In the genomic region with DNA sequence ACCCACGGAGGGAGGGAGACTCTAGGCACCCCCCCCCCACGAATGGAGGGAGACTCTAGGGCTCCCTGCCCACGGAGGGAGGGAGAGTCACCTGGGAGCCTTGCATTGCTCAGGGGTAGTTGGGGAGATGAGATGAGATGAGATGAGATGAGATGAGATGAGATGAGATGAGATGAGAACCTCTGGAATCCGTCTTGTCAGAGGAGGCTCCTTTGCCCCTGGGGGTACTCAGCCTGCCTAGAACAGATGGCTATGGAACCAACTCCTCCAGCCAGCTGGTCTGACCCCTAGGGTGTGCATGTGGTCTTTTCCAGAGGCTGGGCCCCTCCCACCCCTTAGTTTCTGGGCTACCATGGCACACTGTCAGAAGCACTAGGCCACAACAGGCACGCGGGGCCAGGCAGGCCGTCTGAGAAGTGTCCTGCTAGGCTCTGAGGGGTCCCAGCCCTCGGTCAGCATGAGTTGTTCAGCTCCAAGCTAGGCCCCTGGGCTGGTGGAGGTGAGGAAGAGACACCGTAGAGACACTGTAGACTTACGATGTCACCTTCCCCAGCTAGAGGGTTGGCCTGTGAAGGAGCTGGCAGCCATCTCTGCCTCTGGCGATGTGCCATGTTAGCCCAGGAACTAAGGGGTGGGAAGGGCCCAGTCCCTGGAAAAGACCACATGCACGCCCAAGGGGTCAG, we compare ENCODE assay signal across 1 cellular context.
A peak's percentile ranks its signal among the peaks of the same experiment; 100 is the strongest.
TF ChIP-seq lines count a peak whose summit lies in the region.

No MANE protein-coding gene starts in this region.

TF ChIP-seq in K562, 482 proteins besides CTCF, POLR2A, EP300 and RAD21 (continued from another document):
- TF ChIP-seq ZNF79 (CRISPR knock-in tag; IDR thresholded peaks at IDR 0.05; ENCODE audit: low read depth): no peak
- TF ChIP-seq, protein P1, sequence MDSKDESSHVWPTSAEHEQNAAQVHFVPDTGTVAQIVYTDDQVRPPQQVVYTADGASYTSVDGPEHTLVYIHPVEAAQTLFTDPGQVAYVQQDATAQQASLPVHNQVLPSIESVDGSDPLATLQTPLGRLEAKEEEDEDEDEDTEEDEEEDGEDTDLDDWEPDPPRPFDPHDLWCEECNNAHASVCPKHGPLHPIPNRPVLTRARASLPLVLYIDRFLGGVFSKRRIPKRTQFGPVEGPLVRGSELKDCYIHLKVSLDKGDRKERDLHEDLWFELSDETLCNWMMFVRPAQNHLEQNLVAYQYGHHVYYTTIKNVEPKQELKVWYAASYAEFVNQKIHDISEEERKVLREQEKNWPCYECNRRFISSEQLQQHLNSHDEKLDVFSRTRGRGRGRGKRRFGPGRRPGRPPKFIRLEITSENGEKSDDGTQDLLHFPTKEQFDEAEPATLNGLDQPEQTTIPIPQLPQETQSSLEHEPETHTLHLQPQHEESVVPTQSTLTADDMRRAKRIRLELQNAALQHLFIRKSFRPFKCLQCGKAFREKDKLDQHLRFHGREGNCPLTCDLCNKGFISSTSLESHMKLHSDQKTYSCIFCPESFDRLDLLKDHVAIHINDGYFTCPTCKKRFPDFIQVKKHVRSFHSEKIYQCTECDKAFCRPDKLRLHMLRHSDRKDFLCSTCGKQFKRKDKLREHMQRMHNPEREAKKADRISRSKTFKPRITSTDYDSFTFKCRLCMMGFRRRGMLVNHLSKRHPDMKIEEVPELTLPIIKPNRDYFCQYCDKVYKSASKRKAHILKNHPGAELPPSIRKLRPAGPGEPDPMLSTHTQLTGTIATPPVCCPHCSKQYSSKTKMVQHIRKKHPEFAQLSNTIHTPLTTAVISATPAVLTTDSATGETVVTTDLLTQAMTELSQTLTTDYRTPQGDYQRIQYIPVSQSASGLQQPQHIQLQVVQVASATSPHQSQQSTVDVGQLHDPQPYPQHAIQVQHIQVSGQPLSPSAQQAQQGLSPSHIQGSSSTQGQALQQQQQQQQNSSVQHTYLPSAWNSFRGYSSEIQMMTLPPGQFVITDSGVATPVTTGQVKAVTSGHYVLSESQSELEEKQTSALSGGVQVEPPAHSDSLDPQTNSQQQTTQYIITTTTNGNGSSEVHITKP (IDR thresholded peaks at IDR 0.05; ENCODE audit: partially characterized antibody): peak; percentile 92
